In the genomic region with DNA sequence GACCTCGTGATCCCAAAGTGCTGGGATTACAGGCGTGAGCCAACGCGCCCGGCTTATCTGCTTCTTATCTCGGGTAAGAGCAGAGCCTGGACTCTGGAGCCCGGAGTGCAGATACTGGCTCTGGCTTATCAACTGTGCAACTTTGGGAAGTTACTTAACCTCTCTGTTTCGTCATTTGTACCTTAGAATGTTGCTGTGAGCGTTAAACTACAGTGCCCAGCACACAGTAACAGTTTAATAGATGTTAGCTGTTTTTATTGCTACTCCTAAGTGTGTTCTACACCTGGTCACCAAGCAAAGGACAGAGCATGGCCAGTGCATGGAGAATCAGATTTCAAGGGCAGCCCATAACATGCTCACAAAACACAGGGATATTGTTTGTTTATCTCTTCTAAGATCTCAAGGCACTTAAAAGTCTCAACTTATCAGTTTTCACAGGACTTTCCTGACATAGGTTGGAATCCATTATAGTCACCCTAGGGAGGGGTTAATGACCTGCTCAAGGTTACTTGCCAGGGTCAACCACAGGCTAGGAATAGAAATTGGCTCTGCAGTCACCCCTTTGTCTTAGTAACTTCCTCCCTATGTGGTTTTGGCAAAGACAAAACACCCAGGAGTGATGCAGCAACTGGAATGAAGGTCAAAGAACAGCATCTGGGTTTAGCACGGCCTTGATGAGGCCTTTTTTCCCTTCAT, we compare ENCODE assay signal across 9 cellular contexts. TPM values are rescaled to one million over a fixed set of nuclear protein-coding genes. Genes with fewer than 3 reads are reported as not detected.
DNase-seq lines count a peak whose midpoint lies in the region; TF ChIP-seq lines count a peak whose summit lies in the region.
"Had no signal": no experiment of that assay in that cellular context is flagged by ENCODE, and none has a peak within 500 bp of the region (broad histone marks: within the 10 kb centered on the region; RNA-seq: fewer than 3 reads in every experiment).

No MANE protein-coding gene starts in this region.

- no peaks in the 10 kb centered on the region for H3K9me3 Mint-ChIP-seq in nephron progenitor cell
- H3K9me3 Mint-ChIP-seq in CD8-positive, alpha-beta memory T cell: no peaks in the 10 kb centered on the region
- H3K9me3 Mint-ChIP-seq: neural crest cell had no signal

- CTCF ChIA-PET in CD8-positive, alpha-beta memory T cell (lab: Charles Lee): interaction anchor here (0.6 kb wide), 1 partner anchor 33 kb away, joined by 3 read pairs; no protein-coding TSS in a partner anchor

- H3K4me3 Mint-ChIP-seq in nephron progenitor cell: no peak overlapping the region
- H3K4me3 Mint-ChIP-seq in CD8-positive, alpha-beta memory T cell: no peak overlapping the region
- H3K4me3 Mint-ChIP-seq: neural crest cell had no signal

- POLR2A ChIA-PET in CD8-positive, alpha-beta memory T cell (lab: Charles Lee): no interaction called here

- no peaks in the 10 kb centered on the region for H3K27me3 ChIP-seq in CD8-positive, alpha-beta memory T cell (ENCODE audit: insufficient read depth, low read length, poor library complexity, severe bottlenecking)

- no peaks in the 10 kb centered on the region for H3K4me1 ChIP-seq in CD8-positive, alpha-beta memory T cell (ENCODE audit: insufficient read depth, low read length)

- peaks cover 3% of the 10 kb centered on the region for H3K27me3 Mint-ChIP-seq in nephron progenitor cell (ENCODE audit: low read depth, poor library complexity)
- peaks cover 2 to 23% of the 10 kb centered on the region in 2 donors for H3K27me3 Mint-ChIP-seq in CD8-positive, alpha-beta memory T cell

- DNase-seq in Caki2 (ENCODE audit: low read depth): peak; percentile 51
- peak; percentile 88 for DNase-seq in NCI-H2196 treated with DMSO at 0.1 percent for 48 hours (lab: John Stamatoyannopoulos, UW; ENCODE audit: unreplicated experiment)
- DNase-seq in dermis blood vessel endothelial cell: peak; percentile 70
- no peak for DNase-seq in nephron progenitor cell
- no peak for DNase-seq in OCI-M1 (lab: John Stamatoyannopoulos, UW)
- DNase-seq in GDM1 (lab: John Stamatoyannopoulos, UW): no peak
- no peak for DNase-seq in D341Med (ENCODE audit: low spot score)
- no peak for DNase-seq in CD8-positive, alpha-beta memory T cell

- peaks cover 5% of the 10 kb centered on the region for H3K36me3 Mint-ChIP-seq in nephron progenitor cell (ENCODE audit: low read depth)
- H3K36me3 Mint-ChIP-seq in CD8-positive, alpha-beta memory T cell: no peaks in the 10 kb centered on the region

- H3K36me3 ChIP-seq in CD8-positive, alpha-beta memory T cell (ENCODE audit: insufficient read depth, low read length): no peaks in the 10 kb centered on the region

- in situ Hi-C loops in Caki2 (cut with HindIII; ENCODE audit: low pct_unique_long_range_greater_than_20kb, low sequenced_read_pairs): no loop called here

- no peak overlapping the region for H3K4me3 ChIP-seq in CD8-positive, alpha-beta memory T cell (ENCODE audit: low read length)

- no peak for TF ChIP-seq CTCF in nephron progenitor cell (IDR thresholded peaks at IDR 0.05)

- peak overlapping the region; percentile 88 for H3K27ac Mint-ChIP-seq in nephron progenitor cell
- no peak overlapping the region for H3K27ac Mint-ChIP-seq in CD8-positive, alpha-beta memory T cell

- no peaks in the 10 kb centered on the region for H3K9me3 ChIP-seq in CD8-positive, alpha-beta memory T cell (ENCODE audit: low read length)

- no peak overlapping the region for H3K27ac ChIP-seq in CD8-positive, alpha-beta memory T cell (ENCODE audit: low read depth, low read length)

- peaks cover 56% of the 10 kb centered on the region for H3K4me1 Mint-ChIP-seq in nephron progenitor cell
- no peaks in the 10 kb centered on the region for H3K4me1 Mint-ChIP-seq in CD8-positive, alpha-beta memory T cell

RNA-seq across cellular contexts. Expression of gene SRP9, which starts 22.5 kb away (rescaled TPM):
- total RNA-seq in Caki2 (2014; rRNA removed; shearing (Covaris generic); ENCODE audit: low replicate concordance): 368 and 386 TPM in 2 replicates
- 229 and 392 TPM in 2 replicates for total RNA-seq in dermis blood vessel endothelial cell
- total RNA-seq in CD8-positive, alpha-beta memory T cell: 100 to 1,000 TPM; 339 TPM
- polyA plus RNA-seq in CD8-positive, alpha-beta memory T cell: 293 TPM

RNA-seq across cellular contexts. Expression of gene EPHX1, which starts 54.8 kb away (rescaled TPM):
- 192 and 251 TPM in 2 replicates for total RNA-seq in Caki2 (2014; rRNA removed; shearing (Covaris generic); ENCODE audit: low replicate concordance)
- 43.7 and 91.0 TPM in 2 replicates for total RNA-seq in dermis blood vessel endothelial cell
- total RNA-seq in CD8-positive, alpha-beta memory T cell: 1 to 10 TPM; 2.2 to 3.0 TPM
- polyA plus RNA-seq in CD8-positive, alpha-beta memory T cell: 1.8 TPM

Comparison
In these comparisons a context has a peak if more than half of its experiments do, and no peak if none do; other contexts are left out.
1. DNase-seq: peak in Caki2 (single experiment), NCI-H2196 treated with DMSO at 0.1 percent for 48 hours (single experiment) and dermis blood vessel endothelial cell (single experiment); none in nephron progenitor cell (single experiment), OCI-M1 (single experiment), GDM1 (single experiment), D341Med (single experiment) and CD8-positive, alpha-beta memory T cell (0 of 5).
2. RNA of gene EPHX1, which starts 54.8 kb away (total RNA-seq): 192 to 251 TPM in Caki2 and 43.7 to 91.0 TPM in dermis blood vessel endothelial cell; 2.2 to 3.0 TPM in CD8-positive, alpha-beta memory T cell; every median in the first group is over 10 times any median in the second.